In genomic region chr17:49595980-49596379, GRCh38 we compare ENCODE assay signal across 15 cellular contexts. TPM values are rescaled to one million over a fixed set of nuclear protein-coding genes. Genes with fewer than 3 reads are reported as not detected.
"Had no signal": no experiment of that assay in that cellular context is flagged by ENCODE, and none has a peak within 500 bp of the region (broad histone marks: within the 10 kb centered on the region; RNA-seq: fewer than 3 reads in every experiment).

No MANE protein-coding gene starts in this region.

- ATAC-seq: effector memory CD8-positive, alpha-beta T cell; left colon; natural killer cell; stimulated activated memory B cell treated with anti-CD40 and anti-IgM and Interleukin-4, amounts not matched to agents 10 μg/mL and 1 μg/mL and 100 μg/mL, for 72 hours had no signal

- H3K4me3 ChIP-seq: esophagus muscularis mucosa, smooth muscle cell, tibial nerve had no signal

- H3K27ac ChIP-seq: epithelial cell of prostate, tibial nerve had no signal

- H3K9me3 ChIP-seq: esophagus muscularis mucosa, tibial nerve had no signal

- H3K27me3 ChIP-seq: esophagus muscularis mucosa, tibial nerve had no signal

- H3K4me2 ChIP-seq: smooth muscle cell had no signal

- DNase-seq: central memory CD4-positive, alpha-beta T cell; effector memory CD8-positive, alpha-beta T cell; foreskin fibroblast; kidney; left colon; natural killer cell; posterior cingulate gyrus; stimulated activated CD4-positive, alpha-beta T cell treated with anti-CD3 and anti-CD28 coated beads, Interleukin-4, amount 100 ng/mL, for 1 hour; stimulated activated CD8-positive, alpha-beta memory T cell treated with anti-CD3 and anti-CD28 coated beads, Interleukin-4, amount 100 ng/mL, for 48 hours had no signal

- FAIRE-seq: kidney had no signal

RNA-seq across cellular contexts. Expression of gene NXPH3, which starts 20.3 kb away (rescaled TPM):
- total RNA-seq: myocyte, natural killer cell had no signal
